ENCODE assay signal across 16 cellular contexts in the genomic region with DNA sequence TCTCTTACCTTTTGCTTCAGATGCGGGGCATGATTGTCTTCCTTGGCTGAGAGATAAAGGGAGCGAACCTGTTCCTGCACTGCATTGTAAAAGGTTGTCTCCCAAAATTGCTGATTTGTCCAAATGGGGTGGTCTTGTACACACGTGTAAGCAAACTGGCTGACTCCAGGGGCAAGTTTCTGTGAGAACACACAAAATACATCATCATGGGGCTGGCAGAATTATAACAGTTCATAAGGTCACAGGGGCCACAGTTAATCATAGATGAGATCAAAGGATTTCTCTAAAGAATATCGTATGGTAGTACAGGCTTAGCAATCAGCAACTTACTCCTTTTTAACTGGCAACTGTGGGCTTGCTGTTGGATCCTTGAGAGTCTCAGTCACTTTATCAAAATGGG.
DNase-seq lines count a peak whose midpoint lies in the region; ATAC-seq lines count a peak whose summit lies in the region.
"Had no signal": no experiment of that assay in that cellular context is flagged by ENCODE, and none has a peak within 500 bp of the region (broad histone marks: within the 10 kb centered on the region; RNA-seq: fewer than 3 reads in every experiment).

No MANE protein-coding gene starts in this region.

- H3K9me3 ChIP-seq in HUES6 (ENCODE audit: control insufficient read depth, insufficient read depth, low read depth, low read length): no peaks in the 10 kb centered on the region
- H3K9me3 ChIP-seq: sigmoid colon had no signal

- H3K36me3 ChIP-seq in HUES6 (ENCODE audit: control insufficient read depth, insufficient read depth, low read length): peaks cover 10% of the 10 kb centered on the region

- no peak overlapping the region; the same call in 1 of the 2 replicates for H3K27ac ChIP-seq in HUES6 (ENCODE audit: low read depth, low read length)
- H3K27ac ChIP-seq: PC-9, sigmoid colon had no signal

- H3K4me1 Mint-ChIP-seq in naive B cell: peaks cover 25 to 37% (median 34%) of the 10 kb centered on the region in 3 donors

- H3K9ac ChIP-seq in HUES6 (ENCODE audit: low read length): peak overlapping the region; percentile 5

- no peak for ATAC-seq in activated naive CD4-positive, alpha-beta T cell treated with anti-CD3 and anti-CD28 coated beads, Interleukin-2, amount 50 U/mL, for 72 hours
- no peak for ATAC-seq in naive B cell (ENCODE audit: low read depth in 2 of 2)
- ATAC-seq in Right ventricle myocardium inferior: no peak
- ATAC-seq: esophagus mucosa; left lobe of liver; natural killer cell treated with Interleukin-12 subunit alpha and Interleukin-12 subunit beta and Interleukin-15 and Interleukin-18, amount 100 ng/mL, for 72 hours had no signal

- peaks cover 42% of the 10 kb centered on the region for H3K4me1 ChIP-seq in HUES6 (ENCODE audit: control insufficient read depth, insufficient read depth, low read length)

- H3K9me3 Mint-ChIP-seq in activated naive CD4-positive, alpha-beta T cell treated with anti-CD3 and anti-CD28 coated beads, Interleukin-2, amount 50 U/mL, for 72 hours: no peaks in the 10 kb centered on the region
- no peaks in the 10 kb centered on the region for H3K9me3 Mint-ChIP-seq in naive B cell
- H3K9me3 Mint-ChIP-seq: natural killer cell treated with Interleukin-12 subunit alpha and Interleukin-12 subunit beta and Interleukin-15 and Interleukin-18, amount 100 ng/mL, for 72 hours had no signal

- DNase-seq in ELR (ENCODE audit: low read depth) (peak; percentile 8), naive B cell (no peak), NCI-H510A (lab: John Stamatoyannopoulos, UW) (no peak), cerebellum (ENCODE audit: low spot score) (no peak), Right ventricle myocardium inferior (ENCODE audit: missing footprints) (no peak)
- no peak for DNase-seq in activated naive CD4-positive, alpha-beta T cell treated with anti-CD3 and anti-CD28 coated beads, Interleukin-2, amount 50 U/mL, for 72 hours (ENCODE audit: low spot score in 2 of 2)
- DNase-seq: activated CD4-positive, alpha-beta T cell treated with anti-CD3 and anti-CD28 coated beads, Interleukin-2, amount 50 U/mL, for 1 hour; activated gamma-delta T cell treated with Interleukin-2 at 50 U/mL for 16 hours; hippocampal formation; NCI-H2171; PC-9; sigmoid colon had no signal

- H3K4me3 Mint-ChIP-seq in naive B cell: peak overlapping the region in 5 of 8 donors; percentile 5 to 64 (median 34)
- H3K4me3 Mint-ChIP-seq: natural killer cell treated with Interleukin-12 subunit alpha and Interleukin-12 subunit beta and Interleukin-15 and Interleukin-18, amount 100 ng/mL, for 72 hours had no signal

- no peaks in the 10 kb centered on the region for H3K27me3 Mint-ChIP-seq in naive B cell
- H3K27me3 Mint-ChIP-seq: natural killer cell treated with Interleukin-12 subunit alpha and Interleukin-12 subunit beta and Interleukin-15 and Interleukin-18, amount 100 ng/mL, for 72 hours had no signal

- H3K36me3 Mint-ChIP-seq in activated naive CD4-positive, alpha-beta T cell treated with anti-CD3 and anti-CD28 coated beads, Interleukin-2, amount 50 U/mL, for 72 hours: no peaks in the 10 kb centered on the region
- H3K36me3 Mint-ChIP-seq in naive B cell: no peaks in the 10 kb centered on the region
- H3K36me3 Mint-ChIP-seq: natural killer cell treated with Interleukin-12 subunit alpha and Interleukin-12 subunit beta and Interleukin-15 and Interleukin-18, amount 100 ng/mL, for 72 hours had no signal

- no peak overlapping the region for H3K4me3 ChIP-seq in HUES6 (ENCODE audit: low read depth, low read length)
- H3K4me3 ChIP-seq: PC-9, sigmoid colon had no signal

- H3K27ac Mint-ChIP-seq in activated naive CD4-positive, alpha-beta T cell treated with anti-CD3 and anti-CD28 coated beads, Interleukin-2, amount 50 U/mL, for 72 hours: peak overlapping the region; percentile 38 to 66
- peak overlapping the region in 5 of 6 donors; percentile 1 to 91 (median 47) for H3K27ac Mint-ChIP-seq in naive B cell

- intact Hi-C loops in Right ventricle myocardium inferior (cut with DNase I): no loop called here

- no peaks in the 10 kb centered on the region for H3K27me3 ChIP-seq in HUES6 (ENCODE audit: control insufficient read depth, insufficient read depth, low read length)
- H3K27me3 ChIP-seq: sigmoid colon had no signal
